In the genomic region with DNA sequence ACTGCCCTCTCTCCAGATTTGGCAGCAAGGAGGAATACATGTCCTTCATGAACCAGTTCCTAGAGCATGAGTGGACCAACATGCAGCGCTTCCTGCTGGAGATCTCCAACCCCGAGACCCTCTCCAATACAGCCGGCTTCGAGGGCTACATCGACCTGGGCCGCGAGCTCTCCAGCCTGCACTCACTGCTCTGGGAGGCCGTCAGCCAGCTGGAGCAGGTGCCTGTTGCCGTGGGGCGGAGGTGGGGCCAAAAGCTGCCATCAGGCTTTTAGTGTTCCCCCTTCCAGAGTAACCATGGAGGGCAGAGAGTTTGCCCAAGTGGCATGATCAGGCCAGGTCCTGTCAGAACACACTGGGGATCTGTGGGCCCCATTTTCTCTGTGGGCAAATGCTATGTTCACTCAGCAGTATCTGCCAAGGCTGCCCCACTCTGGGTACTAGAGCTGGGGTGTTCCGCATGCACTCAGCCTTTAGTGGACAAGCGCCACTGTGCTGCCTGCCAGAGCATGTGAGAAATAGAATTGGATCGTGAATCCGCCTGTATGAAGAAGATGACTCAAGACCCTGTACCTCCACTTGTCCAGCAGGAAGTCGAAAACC, we compare ENCODE assay signal across 20 cellular contexts.
DNase-seq lines count a peak whose midpoint lies in the region; ATAC-seq and TF ChIP-seq lines count a peak whose summit lies in the region.
"Had no signal": no experiment of that assay in that cellular context is flagged by ENCODE, and none has a peak within 500 bp of the region (broad histone marks: within the 10 kb centered on the region; RNA-seq: fewer than 3 reads in every experiment).

No MANE protein-coding gene starts in this region.

- peaks cover 10% of the 10 kb centered on the region for H3K36me3 ChIP-seq in mucosa of descending colon (ENCODE audit: low read depth)

- no peak for TF ChIP-seq CTCF in mucosa of descending colon (IDR thresholded peaks at IDR 0.05)

- H3K4me3 ChIP-seq in mucosa of descending colon: no peak overlapping the region

- intact Hi-C loops in Right ventricle myocardium superior (cut with DNase I): no loop called here
- intact Hi-C loops in left cardiac atrium (cut with DNase I): no loop called here
- intact Hi-C loops in left ventricle myocardium superior (cut with micrococcal nuclease): no loop called here
- intact Hi-C loops in mucosa of descending colon (cut with DNase I, micrococcal nuclease): no loop called here

- ATAC-seq in Right ventricle myocardium superior (ENCODE audit: poor library complexity): no peak
- no peak for ATAC-seq in left cardiac atrium
- ATAC-seq in left ventricle myocardium superior: no peak
- no peak for ATAC-seq in mucosa of descending colon
- ATAC-seq: HCT116 had no signal

- no peaks in the 10 kb centered on the region for H3K4me1 ChIP-seq in mucosa of descending colon (ENCODE audit: low read depth)
- H3K4me1 ChIP-seq: Caco-2 had no signal

- no peaks in the 10 kb centered on the region for H3K9me3 ChIP-seq in mucosa of descending colon
- H3K9me3 ChIP-seq: Caco-2 had no signal

- DNase-seq in Right ventricle myocardium superior: peak; percentile 32
- no peak for DNase-seq in left cardiac atrium
- DNase-seq in left ventricle myocardium superior: peak; percentile 14
- DNase-seq in mucosa of descending colon: peak in 2 of 3 donors; percentile 13 to 37
- DNase-seq in SKM-1 treated with dmso at 0.1 percent for 144 hours (lab: John Stamatoyannopoulos, UW; ENCODE audit: unreplicated experiment): no peak
- DNase-seq in NCI-H510A treated with DMSO at 0.1 percent for 48 hours (lab: John Stamatoyannopoulos, UW): no peak
- DNase-seq in COR-L47 (lab: John Stamatoyannopoulos, UW): no peak
- DNase-seq in substantia nigra (lab: John Stamatoyannopoulos, UW): no peak
- DNase-seq: Caco-2; CD4-positive, CD25-positive, alpha-beta regulatory T cell; GF-D8; GOT3; NCI-H1092 treated with DMSO at 0.1 percent for 48 hours; NCI-H1694; NCI-H2081 treated with DMSO at 0.1 percent for 48 hours; NCI-H446 treated with DMSO at 0.1 percent for 48 hours; NCI-H748 treated with DMSO at 0.1 percent for 48 hours; NK-92 treated with Interleukin-12 subunit alpha and Interleukin-12 subunit beta, amount 100 ng/mL, for 24 hours; SHP77 treated with DMSO at 0.1 percent for 48 hours had no signal

- H3K27ac ChIP-seq in substantia nigra (ENCODE audit: low read depth, low read length, poor library complexity, severe bottlenecking): no peak overlapping the region

Comparison
In these comparisons a context has a peak if more than half of its experiments do, and no peak if none do; other contexts are left out.
1. DNase-seq: peak in Right ventricle myocardium superior (single experiment), left ventricle myocardium superior (single experiment) and mucosa of descending colon (2 of 3); none in left cardiac atrium (single experiment), SKM-1 treated with dmso at 0.1 percent for 144 hours (single experiment), NCI-H510A treated with DMSO at 0.1 percent for 48 hours (single experiment), COR-L47 (single experiment) and substantia nigra (0 of 49).